ENCODE assay signal across 9 cellular contexts in the genomic region with DNA sequence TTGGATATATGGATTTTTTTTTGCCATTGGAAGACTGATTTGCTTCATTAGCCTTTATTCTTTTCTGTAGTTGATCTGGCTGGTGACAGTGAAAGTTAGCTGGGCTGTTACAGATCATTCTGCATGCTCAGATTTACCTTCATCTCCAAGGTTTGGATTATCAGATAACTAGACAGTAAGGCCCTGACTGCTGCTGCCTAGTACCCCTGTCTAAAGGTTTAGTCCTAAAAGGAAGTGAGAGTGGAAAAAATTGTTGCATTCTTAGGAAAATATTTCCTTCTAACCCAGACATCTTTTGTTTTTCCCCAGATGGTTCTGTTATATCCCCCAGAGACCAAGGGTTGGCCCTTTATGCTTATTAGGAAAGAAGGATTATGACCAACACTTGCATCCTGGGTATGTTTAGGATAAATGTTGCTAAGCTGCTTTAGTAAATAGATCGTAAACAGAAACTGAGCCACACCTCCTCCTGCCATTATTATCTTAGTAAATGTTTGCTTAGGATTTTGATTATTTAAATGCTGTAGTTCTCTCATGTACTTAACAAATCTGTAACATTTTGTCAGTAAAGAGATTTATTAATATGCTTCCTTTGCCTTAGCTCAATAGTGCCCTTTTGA. TPM values are rescaled to one million over a fixed set of nuclear protein-coding genes. Genes with fewer than 3 reads are reported as not detected.
DNase-seq lines count a peak whose midpoint lies in the region; ATAC-seq, FAIRE-seq and TF ChIP-seq lines count a peak whose summit lies in the region.
"Had no signal": no experiment of that assay in that cellular context is flagged by ENCODE, and none has a peak within 500 bp of the region (broad histone marks: within the 10 kb centered on the region; RNA-seq: fewer than 3 reads in every experiment).

No MANE protein-coding gene starts in this region.

- H2AFZ ChIP-seq in mesenchymal stem cell (ENCODE audit: low read depth, low read length): no peak overlapping the region

- no peak overlapping the region for H2BK120ac ChIP-seq in mesenchymal stem cell (ENCODE audit: low read depth, low read length)

- H3K4me3 ChIP-seq in cardiac muscle cell (no peak overlapping the region), bronchial epithelial cell (ENCODE audit: low read depth, low read length) (no peak overlapping the region), mesenchymal stem cell (ENCODE audit: insufficient read depth in 1 of 2, low read depth in 1 of 2, low read length in 2 of 2) (peak overlapping the region in 1 of 2 experiments; percentile 25)

- ATAC-seq in Right ventricle myocardium inferior (no peak), GM18868 (IDR thresholded peaks at IDR 0.05; ENCODE audit: unreplicated experiment) (no peak), GM19467 (IDR thresholded peaks at IDR 0.05; ENCODE audit: unreplicated experiment) (no peak), GM18861 (IDR thresholded peaks at IDR 0.05; ENCODE audit: unreplicated experiment) (no peak)

- H3K18ac ChIP-seq in mesenchymal stem cell (ENCODE audit: low read depth in 1 of 2, low read length in 2 of 2): peak overlapping the region in 1 of 2 experiments; percentile 54

- H3K27ac ChIP-seq in cardiac muscle cell (peak overlapping the region; percentile 70), mesenchymal stem cell (ENCODE audit: low read length, poor library complexity, severe bottlenecking) (no peak overlapping the region)

- no peak overlapping the region for H4K91ac ChIP-seq in mesenchymal stem cell (ENCODE audit: low read length)

- no peak overlapping the region for H3K4me2 ChIP-seq in mesenchymal stem cell (ENCODE audit: low read length, poor library complexity, severe bottlenecking)

- H3K4ac ChIP-seq in mesenchymal stem cell (ENCODE audit: low read depth in 1 of 2, low read length in 2 of 2): no peak overlapping the region

- WGBS in mesenchymal stem cell: no CpG with 5 or more reads among the region's 1 CpG

- intact Hi-C loops in Right ventricle myocardium inferior (cut with DNase I): no loop called here

- no peak overlapping the region for H2AK5ac ChIP-seq in mesenchymal stem cell (ENCODE audit: low read length, severe bottlenecking)

- peak in 1 of 2 donors; percentile 87 for DNase-seq in cardiac muscle cell (ENCODE audit: low read depth in 1 of 2, low spot score in 1 of 2)
- DNase-seq in Right ventricle myocardium inferior (ENCODE audit: missing footprints): no peak
- peak; percentile 69 for DNase-seq in bronchial epithelial cell (ENCODE audit: low read depth)
- peak; percentile 94 for DNase-seq in mesenchymal stem cell
- DNase-seq in SHP77 (lab: John Stamatoyannopoulos, UW): no peak
- DNase-seq: CD8-positive, alpha-beta memory T cell had no signal

- H2BK5ac ChIP-seq in mesenchymal stem cell (ENCODE audit: low read depth, low read length, poor library complexity, severe bottlenecking): no peak overlapping the region

- H3K4me1 ChIP-seq in cardiac muscle cell (ENCODE audit: low read depth): peaks cover 33% of the 10 kb centered on the region
- H3K4me1 ChIP-seq in mesenchymal stem cell (ENCODE audit: control insufficient read depth, insufficient read depth, low read depth, low read length): no peaks in the 10 kb centered on the region

- no peak overlapping the region for H4K8ac ChIP-seq in mesenchymal stem cell (ENCODE audit: low read length)

- no peak overlapping the region for H2BK12ac ChIP-seq in mesenchymal stem cell (ENCODE audit: low read length in 2 of 2)

- no peaks in the 10 kb centered on the region for H3K9me3 ChIP-seq in cardiac muscle cell (ENCODE audit: low read depth)
- H3K9me3 ChIP-seq in mesenchymal stem cell (ENCODE audit: control insufficient read depth, low read length): no peaks in the 10 kb centered on the region

- peaks cover 13% of the 10 kb centered on the region for H3K79me1 ChIP-seq in mesenchymal stem cell (replicated peaks; ENCODE audit: low read length, poor library complexity, severe bottlenecking)

- no peak overlapping the region for H3K23ac ChIP-seq in mesenchymal stem cell (ENCODE audit: low read length in 2 of 2)

- no peak overlapping the region for H3K14ac ChIP-seq in mesenchymal stem cell (ENCODE audit: low read length in 2 of 2)

- H3K9ac ChIP-seq in mesenchymal stem cell (ENCODE audit: low read length): peak overlapping the region; percentile 66

- no peak for FAIRE-seq in bronchial epithelial cell (lab: Jason Lieb, UNC)

- H2BK15ac ChIP-seq in mesenchymal stem cell (ENCODE audit: low read depth, poor library complexity, severe bottlenecking): no peak overlapping the region

- H3K36me3 ChIP-seq in cardiac muscle cell (no peaks in the 10 kb centered on the region), bronchial epithelial cell (ENCODE audit: control insufficient read depth, insufficient read depth, low read length) (no peaks in the 10 kb centered on the region), mesenchymal stem cell (ENCODE audit: control insufficient read depth in 1 of 2, insufficient read depth in 2 of 2, low read depth in 1 of 2, low read length in 2 of 2) (no peaks in the 10 kb centered on the region)

- no peaks in the 10 kb centered on the region for H3K27me3 ChIP-seq in cardiac muscle cell
- H3K27me3 ChIP-seq in bronchial epithelial cell (ENCODE audit: control insufficient read depth, insufficient read depth, low read length): no peaks in the 10 kb centered on the region
- H3K27me3 ChIP-seq in mesenchymal stem cell (ENCODE audit: control insufficient read depth in 1 of 2, insufficient read depth in 1 of 2, low read length in 2 of 2): no peaks in the 10 kb centered on the region

- TF ChIP-seq CTCF in cardiac muscle cell (IDR thresholded peaks at IDR 0.05; ENCODE audit: low read depth, low read length) (no peak), bronchial epithelial cell (IDR thresholded peaks at IDR 0.05; ENCODE audit: insufficient read depth, low read length, severe bottlenecking) (no peak)

RNA-seq across cellular contexts. Expression of a gene that starts 44.3 kb away (rescaled TPM):
- total RNA-seq in cardiac muscle cell: 14.9 and 22.8 TPM in 2 replicates
- 19.2 and 22.8 TPM in 2 replicates for polyA plus RNA-seq in cardiac muscle cell
- 15.1 TPM for total RNA-seq in Right ventricle myocardium inferior
- total RNA-seq in bronchial epithelial cell: 38.7 and 39.4 TPM in 2 replicates
- polyA plus RNA-seq in mesenchymal stem cell (2013, experiment 1 of 2): 17.3 TPM
- 17.6 TPM for polyA plus RNA-seq in mesenchymal stem cell (2013, experiment 2 of 2)

Comparison
In these comparisons a context has a peak if more than half of its experiments do, and no peak if none do; other contexts are left out.
1. DNase-seq: peak in bronchial epithelial cell (single experiment) and mesenchymal stem cell (single experiment); none in Right ventricle myocardium inferior (single experiment) and SHP77 (0 of 2).